In genomic region chr12:56151672-56152131, GRCh38 we compare ENCODE assay signal across 8 cellular contexts. TPM values are rescaled to one million over a fixed set of nuclear protein-coding genes. Genes with fewer than 3 reads are reported as not detected.
DNase-seq lines count a peak whose midpoint lies in the region; ATAC-seq and TF ChIP-seq lines count a peak whose summit lies in the region.

No MANE protein-coding gene starts in this region.

- H3K4me1 ChIP-seq in DOHH2 (ENCODE audit: control insufficient read depth, low read length) (peaks cover 25% of the 10 kb centered on the region), Loucy (ENCODE audit: insufficient read depth, low read length, poor library complexity, severe bottlenecking) (peaks cover 21% of the 10 kb centered on the region)

- H3F3A ChIP-seq in DOHH2 (ENCODE audit: control insufficient read depth, insufficient read depth) (peaks cover 8% of the 10 kb centered on the region), Loucy (ENCODE audit: low read depth) (no peaks in the 10 kb centered on the region)

- ATAC-seq in GM21576 (IDR thresholded peaks at IDR 0.05; ENCODE audit: unreplicated experiment) (peak; percentile 45), left colon (peak; percentile 71)

- DNase-seq in T-helper 2 cell (peak; percentile 24 to 83 (median 53)), left colon (peak; percentile 67 to 86), posterior vena cava (ENCODE audit: low spot score) (no peak)
- DNase-seq in stimulated activated CD4-positive, alpha-beta T cell treated with anti-CD3 and anti-CD28 coated beads, TNF-alpha, amount 100 ng/mL, for 4 hours (ENCODE audit: low read depth in 3 of 3) = peak; percentile 36 to 53 (median 42)

- H3K79me2 ChIP-seq in DOHH2 (ENCODE audit: control insufficient read depth, low read length) = peaks cover 23% of the 10 kb centered on the region
- peaks cover 26% of the 10 kb centered on the region for H3K79me2 ChIP-seq in Loucy (ENCODE audit: insufficient read depth, low read length)

- H3K4me3 ChIP-seq in DOHH2 (ENCODE audit: low read length) = peak overlapping the region; percentile 94
- peak overlapping the region; percentile 88 for H3K4me3 ChIP-seq in Loucy (ENCODE audit: low read length, poor library complexity, severe bottlenecking)

- H3K27me3 Mint-ChIP-seq in brain = peaks cover 8% of the 10 kb centered on the region

- peaks cover 12% of the 10 kb centered on the region for H3K36me3 Mint-ChIP-seq in brain

- H3K4me3 Mint-ChIP-seq in brain = peak overlapping the region; percentile 97 to 100 (median 98)

- H3K4me2 ChIP-seq in DOHH2 (ENCODE audit: low read length) (peak overlapping the region; percentile 98), Loucy (ENCODE audit: low read depth, low read length, poor library complexity, severe bottlenecking) (peak overlapping the region; percentile 84)

- peak overlapping the region; percentile 97 to 99 (median 98) for H3K27ac Mint-ChIP-seq in brain

- peak overlapping the region; percentile 85 for H3K27ac ChIP-seq in DOHH2 (ENCODE audit: low read depth, low read length)

- no peaks in the 10 kb centered on the region for H4K20me1 ChIP-seq in DOHH2 (ENCODE audit: control insufficient read depth, insufficient read depth, low read depth, low read length)
- H4K20me1 ChIP-seq in Loucy (ENCODE audit: insufficient read depth, low read length, poor library complexity, severe bottlenecking) = no peaks in the 10 kb centered on the region

- intact Hi-C loops in left colon (cut with DNase I, micrococcal nuclease) (no loop called here), posterior vena cava (cut with DNase I) (no loop called here)

- H3K9me2 ChIP-seq in DOHH2 (replicated peaks; ENCODE audit: control insufficient read depth, low read length) (no peaks in the 10 kb centered on the region), Loucy (replicated peaks; ENCODE audit: low read depth, low read length) (no peaks in the 10 kb centered on the region)

- TF ChIP-seq CTCF in DOHH2 (IDR thresholded peaks at IDR 0.05; ENCODE audit: low read depth, low read length, poor library complexity, severe bottlenecking) (peak; percentile 57), Loucy (conservative IDR thresholded peaks at IDR 0.05; ENCODE audit: low read length) (peak; percentile 62), brain (conservative IDR thresholded peaks at IDR 0.05) (peak in 1 of 2 experiments; percentile 53)

- peak overlapping the region; percentile 78 for H2AFZ ChIP-seq in Loucy (ENCODE audit: low read length)

- no peaks in the 10 kb centered on the region for H3K9me3 Mint-ChIP-seq in brain

- peak overlapping the region; percentile 92 for H3K9ac ChIP-seq in Loucy (ENCODE audit: low read depth, low read length, poor library complexity, severe bottlenecking)

- H3K27me3 ChIP-seq in DOHH2 (ENCODE audit: control insufficient read depth, low read length) = no peaks in the 10 kb centered on the region
- H3K27me3 ChIP-seq in Loucy (ENCODE audit: insufficient read depth, low read length, poor library complexity, severe bottlenecking) = no peaks in the 10 kb centered on the region

- H3K9me3 ChIP-seq in DOHH2 (ENCODE audit: control insufficient read depth, insufficient read depth, low read length) (no peaks in the 10 kb centered on the region), Loucy (ENCODE audit: insufficient read depth, low read depth, low read length) (no peaks in the 10 kb centered on the region)

- H3K36me3 ChIP-seq in DOHH2 (ENCODE audit: control insufficient read depth, low read length) = peaks cover 26% of the 10 kb centered on the region
- no peaks in the 10 kb centered on the region for H3K36me3 ChIP-seq in Loucy (ENCODE audit: insufficient read depth, low read length)

- H3K4me1 Mint-ChIP-seq in brain = peaks cover 63% of the 10 kb centered on the region

RNA-seq across cellular contexts. Expression of gene MYL6B, which starts 0.7 kb away (rescaled TPM):
- polyA plus RNA-seq in brain (ENCODE audit: insufficient read depth, low read depth, low replicate concordance) = 271 TPM
- total RNA-seq in left colon (10 to 100 TPM; 17.1 to 21.9 TPM), posterior vena cava (10 to 100 TPM; 32.9 to 35.7 TPM)

RNA-seq across cellular contexts. Expression of gene MYL6, which starts 6.5 kb away (rescaled TPM):
- 1,760 TPM for polyA plus RNA-seq in brain (ENCODE audit: insufficient read depth, low read depth, low replicate concordance)
- total RNA-seq in left colon (1,000 to 10,000 TPM; 1,832 to 2,224 TPM), posterior vena cava (1,000 to 10,000 TPM; 3,219 to 3,986 TPM)

RNA-seq across cellular contexts. Expression of gene ESYT1, which starts 23.6 kb away (rescaled TPM):
- 132 TPM for polyA plus RNA-seq in brain (ENCODE audit: insufficient read depth, low read depth, low replicate concordance)
- total RNA-seq in left colon (10 to 100 TPM; 44.4 to 48.6 TPM), posterior vena cava (100 to 1,000 TPM; 113 to 120 TPM)

RNA-seq across cellular contexts. Expression of gene ZC3H10, which starts 33.6 kb away (rescaled TPM):
- 4.0 TPM for polyA plus RNA-seq in brain (ENCODE audit: insufficient read depth, low read depth, low replicate concordance)
- 1 to 10 TPM; 3.5 to 4.1 TPM for total RNA-seq in left colon
- total RNA-seq in posterior vena cava = 1 to 10 TPM; 7.9 to 8.0 TPM

RNA-seq across cellular contexts. Expression of gene RPL41, which starts 35.3 kb away (rescaled TPM):
- 3,587 TPM for polyA plus RNA-seq in brain (ENCODE audit: insufficient read depth, low read depth, low replicate concordance)
- total RNA-seq in left colon = 1,000 to 10,000 TPM; 2,955 to 2,956 TPM
- 1,000 to 10,000 TPM; 2,364 to 2,753 TPM for total RNA-seq in posterior vena cava
